Comparison of ENCODE assay signal across 19 cellular contexts in genomic region chr14:30240002-30240401, GRCh38.
DNase-seq lines count a peak whose midpoint lies in the region; TF ChIP-seq lines count a peak whose summit lies in the region.
"Had no signal": no experiment of that assay in that cellular context is flagged by ENCODE, and none has a peak within 500 bp of the region (broad histone marks: within the 10 kb centered on the region; RNA-seq: fewer than 3 reads in every experiment).

No MANE protein-coding gene starts in this region.

- H2AFZ ChIP-seq in neuronal stem cell (ENCODE audit: low read length): no peak overlapping the region

- no peak for TF ChIP-seq CTCF in glutamatergic neuron (IDR thresholded peaks at IDR 0.05; ENCODE audit: partially characterized antibody, unreplicated experiment)

- H3K27me3 ChIP-seq in neuronal stem cell (ENCODE audit: control insufficient read depth in 3 of 3, insufficient read depth in 3 of 3, low read depth in 1 of 3, low read length in 3 of 3): no peaks in the 10 kb centered on the region

- no peak overlapping the region for H2BK12ac ChIP-seq in neuronal stem cell (ENCODE audit: low read length)

- H2BK5ac ChIP-seq in neuronal stem cell (ENCODE audit: low read length): no peak overlapping the region

- no peak overlapping the region for H2BK120ac ChIP-seq in neuronal stem cell (ENCODE audit: low read depth, low read length)

- no peaks in the 10 kb centered on the region for H3K36me3 Mint-ChIP-seq in glutamatergic neuron (ENCODE audit: unreplicated experiment)

- H4K91ac ChIP-seq in neuronal stem cell (ENCODE audit: low read depth, low read length, poor library complexity): no peak overlapping the region

- H2AK5ac ChIP-seq in neuronal stem cell (ENCODE audit: low read depth, low read length): no peak overlapping the region

- no peak overlapping the region for H4K8ac ChIP-seq in neuronal stem cell (ENCODE audit: low read depth, low read length)

- H3K27ac ChIP-seq in neuronal stem cell (replicated peaks; ENCODE audit: low read length): no peak overlapping the region
- H3K27ac ChIP-seq: 22Rv1, C4-2B had no signal

- H3K4ac ChIP-seq in neuronal stem cell (ENCODE audit: low read length): no peak overlapping the region

- H3K18ac ChIP-seq in neuronal stem cell (ENCODE audit: low read length): no peak overlapping the region

- H3K27me3 Mint-ChIP-seq in glutamatergic neuron (ENCODE audit: unreplicated experiment): peaks cover 3% of the 10 kb centered on the region

- H3K9me3 Mint-ChIP-seq in glutamatergic neuron (ENCODE audit: unreplicated experiment): peaks cover 2% of the 10 kb centered on the region

- H3K14ac ChIP-seq in neuronal stem cell (ENCODE audit: low read length): no peak overlapping the region

- no peaks in the 10 kb centered on the region for H3K79me1 ChIP-seq in neuronal stem cell (ENCODE audit: low read depth, low read length)

- H2BK15ac ChIP-seq in neuronal stem cell (ENCODE audit: low read length): no peak overlapping the region

- no peak overlapping the region for H3K4me3 ChIP-seq in neuronal stem cell (ENCODE audit: low read length in 2 of 2)
- H3K4me3 ChIP-seq: HAP-1 had no signal

- H3K4me1 ChIP-seq in neuronal stem cell (ENCODE audit: control insufficient read depth in 2 of 2, insufficient read depth in 1 of 2, low read depth in 1 of 2, low read length in 2 of 2): peaks cover 4 to 7% of the 10 kb centered on the region in 2 donors
- H3K4me1 ChIP-seq: HAP-1 had no signal

- no peak overlapping the region for H3K23ac ChIP-seq in neuronal stem cell (ENCODE audit: low read depth, low read length, poor library complexity)

- H3K4me3 Mint-ChIP-seq in glutamatergic neuron (ENCODE audit: unreplicated experiment): peak overlapping the region; percentile 39

- no peaks in the 10 kb centered on the region for H3K9me3 ChIP-seq in neuronal stem cell (replicated peaks in 1 of 2; ENCODE audit: control insufficient read depth in 2 of 2, insufficient read depth in 1 of 2, low read depth in 1 of 2, low read length in 2 of 2)
- H3K9me3 ChIP-seq: HAP-1 had no signal

- WGBS in neuronal stem cell (ENCODE audit: extremely low coverage in 2 of 2, insufficient read length in 2 of 2, insufficient replicate concordance in 1 of 2), 2 donors: no CpG with 5 or more reads among the region's 4 CpGs

- H3K4me1 Mint-ChIP-seq in glutamatergic neuron (ENCODE audit: low read depth, unreplicated experiment): peaks cover 8% of the 10 kb centered on the region

- H3K36me3 ChIP-seq in neuronal stem cell (replicated peaks in 1 of 2; ENCODE audit: control insufficient read depth in 2 of 2, insufficient read depth in 2 of 2, low read length in 2 of 2): no peaks in the 10 kb centered on the region
- H3K36me3 ChIP-seq: HAP-1 had no signal

- no peak overlapping the region for H3K27ac Mint-ChIP-seq in glutamatergic neuron (ENCODE audit: unreplicated experiment)

- DNase-seq in NCI-H1417 (lab: John Stamatoyannopoulos, UW) (peak in 2 of 3 experiments; percentile 59 to 90), NCI-H1417 treated with DMSO at 0.1 percent for 48 hours (lab: John Stamatoyannopoulos, UW) (no peak), NCI-H69 (lab: John Stamatoyannopoulos, UW) (peak; percentile 93), glutamatergic neuron (peak; percentile 66), neuronal stem cell (ENCODE audit: low spot score) (peak; percentile 4), activated gamma-delta T cell (lab: John Stamatoyannopoulos, UW) (no peak), NCI-H1105 (lab: John Stamatoyannopoulos, UW) (no peak)
- no peak for DNase-seq in activated CD4-positive, alpha-beta T cell treated with anti-CD3 and anti-CD28 coated beads, Interleukin-2, amount 50 U/mL, for 1 hour
- DNase-seq: AML-193, NCI-H1092 treated with DMSO at 0.1 percent for 48 hours, NCI-H2029, NCI-H2171 treated with DMSO at 0.1 percent for 48 hours, NCI-H510A treated with DMSO at 0.1 percent for 48 hours, PC-3, RPMI8226, SHP77 treated with DMSO at 0.1 percent for 48 hours had no signal

- no peak overlapping the region for H3K4me2 ChIP-seq in neuronal stem cell (ENCODE audit: insufficient read depth, low read length, poor library complexity, severe bottlenecking)

- no peak overlapping the region for H3K9ac ChIP-seq in neuronal stem cell (ENCODE audit: low read depth, low read length, poor library complexity)

Comparison
In these comparisons a context has a peak if more than half of its experiments do, and no peak if none do; other contexts are left out.
1. DNase-seq: peak in NCI-H1417 (2 of 3), NCI-H69 (single experiment), glutamatergic neuron (single experiment) and neuronal stem cell (single experiment); none in NCI-H1417 treated with DMSO at 0.1 percent for 48 hours (single experiment), activated CD4-positive, alpha-beta T cell treated with anti-CD3 and anti-CD28 coated beads, Interleukin-2, amount 50 U/mL, for 1 hour (single experiment), activated gamma-delta T cell (single experiment) and NCI-H1105 (single experiment).